In genomic region chr22:17945851-17946690, GRCh38 we compare ENCODE assay signal across 13 cellular contexts.
DNase-seq lines count a peak whose midpoint lies in the region; ATAC-seq, FAIRE-seq and TF ChIP-seq lines count a peak whose summit lies in the region.
"Had no signal": no experiment of that assay in that cellular context is flagged by ENCODE, and none has a peak within 500 bp of the region (broad histone marks: within the 10 kb centered on the region; RNA-seq: fewer than 3 reads in every experiment).

No MANE protein-coding gene starts in this region.

- no peaks in the 10 kb centered on the region for H3K27me3 Mint-ChIP-seq in nephron (ENCODE audit: low read depth)
- H3K27me3 Mint-ChIP-seq: stimulated activated naive CD8-positive, alpha-beta T cell treated with anti-CD3 and anti-CD28 coated beads, Interleukin-15, Interleukin-2, amounts not matched to agents 100 ng/mL and 50 ng/mL, for 24 hours had no signal

- in situ Hi-C loops in K562 (cut with MboI): no loop called here

- no peak for TF ChIP-seq EP300 in K562 (IDR thresholded peaks at IDR 0.05; ENCODE audit: low read length)

- H3K36me3 ChIP-seq in BLaER1 (no peaks in the 10 kb centered on the region), HUES64 (ENCODE audit: insufficient read depth, low read length) (no peaks in the 10 kb centered on the region), K562 (ENCODE audit: control insufficient read depth, insufficient read depth, low read length) (no peaks in the 10 kb centered on the region)
- no peaks in the 10 kb centered on the region for H3K36me3 ChIP-seq in effector memory CD4-positive, alpha-beta T cell (ENCODE audit: control insufficient read depth, insufficient read depth, low read length)

- no TSS peak for BruUV-seq in K562 (replicated peaks; lab: Mats Ljungman, UMichigan)

- H3K27ac ChIP-seq in BLaER1: peak overlapping the region; percentile 82
- H3K27ac ChIP-seq in HUES64 (ENCODE audit: low read depth, low read length): peak overlapping the region; percentile 1; the same call in 1 of the 2 replicates
- no peak overlapping the region for H3K27ac ChIP-seq in K562 (ENCODE audit: extremely low read depth, low read depth, low read length)
- no peak overlapping the region for H3K27ac ChIP-seq in effector memory CD4-positive, alpha-beta T cell (ENCODE audit: insufficient read depth, low read length, poor library complexity, severe bottlenecking)
- H3K27ac ChIP-seq: VCaP had no signal

- H3K4me2 ChIP-seq in BLaER1 (peak overlapping the region; percentile 98), K562 (ENCODE audit: insufficient read depth, low read length) (no peak overlapping the region)

- H3K27ac Mint-ChIP-seq in nephron: peak overlapping the region; percentile 12 to 75 (median 69)
- H3K27ac Mint-ChIP-seq: stimulated activated naive CD8-positive, alpha-beta T cell treated with anti-CD3 and anti-CD28 coated beads, Interleukin-15, Interleukin-2, amounts not matched to agents 100 ng/mL and 50 ng/mL, for 24 hours had no signal

- TF ChIP-seq RAD21 in K562 (CRISPR knock-in tag; conservative IDR thresholded peaks at IDR 0.05 in 1 of 2, IDR thresholded peaks at IDR 0.05 in 1 of 2): peak in 1 of 2 experiments; percentile 31; a peak in 2 of 4 replicates

- no peak for DNase-seq in K562 (ENCODE audit: extremely low read depth in 1 of 4, low spot score in 3 of 4)
- no peak for DNase-seq in NCI-H1105 (lab: John Stamatoyannopoulos, UW)
- DNase-seq in HCEC 1CT: no peak
- no peak for DNase-seq in effector memory CD4-positive, alpha-beta T cell
- DNase-seq: activated effector memory CD4-positive, alpha-beta T cell treated with Interleukin-2 at 50 U/mL for 16 hours; stimulated activated CD4-positive, alpha-beta T cell treated with anti-CD3 and anti-CD28 coated beads, Interleukin-15, amount 100 ng/mL, for 24 hours had no signal

- no peak for FAIRE-seq in K562 (lab: Jason Lieb, UNC)
- FAIRE-seq: RCC 7860 had no signal

- no peaks in the 10 kb centered on the region for H3K36me3 Mint-ChIP-seq in nephron (ENCODE audit: low read depth)

- peaks cover 91% of the 10 kb centered on the region for H3K4me1 Mint-ChIP-seq in nephron

- CTCF ChIA-PET in K562 (lab: Yijun Ruan, JAX; ENCODE audit: low intra/inter-chr PET ratio): no interaction called here

- POLR2A ChIA-PET in K562 (lab: Yijun Ruan, JAX): interaction anchor here (0.7 to 1.1 kb wide), 2 partner anchors 12 to 29 kb away, joined by 6 to 7 read pairs; no protein-coding TSS in a partner anchor

- no peaks in the 10 kb centered on the region for H3K27me3 ChIP-seq in BLaER1
- no peaks in the 10 kb centered on the region for H3K27me3 ChIP-seq in HUES64 (ENCODE audit: insufficient read depth, low read length)
- no peaks in the 10 kb centered on the region for H3K27me3 ChIP-seq in K562 (ENCODE audit: control insufficient read depth in 2 of 2, insufficient read depth in 2 of 2, low read length in 2 of 2)
- no peaks in the 10 kb centered on the region for H3K27me3 ChIP-seq in effector memory CD4-positive, alpha-beta T cell (replicated peaks; ENCODE audit: control insufficient read depth, insufficient read depth, low read length, poor library complexity, severe bottlenecking)

- no peaks in the 10 kb centered on the region for H3K9me3 Mint-ChIP-seq in nephron
- H3K9me3 Mint-ChIP-seq: stimulated activated naive CD8-positive, alpha-beta T cell treated with anti-CD3 and anti-CD28 coated beads, Interleukin-15, Interleukin-2, amounts not matched to agents 100 ng/mL and 50 ng/mL, for 24 hours had no signal

- TF ChIP-seq POLR2A in K562 (conservative IDR thresholded peaks at IDR 0.05): no peak

- no peak overlapping the region for H3K4me3 Mint-ChIP-seq in nephron
- H3K4me3 Mint-ChIP-seq: stimulated activated naive CD8-positive, alpha-beta T cell treated with anti-CD3 and anti-CD28 coated beads, Interleukin-15, Interleukin-2, amounts not matched to agents 100 ng/mL and 50 ng/mL, for 24 hours had no signal

- peak; percentile 54 for ATAC-seq in K562
- ATAC-seq in HG02885 (IDR thresholded peaks at IDR 0.05; ENCODE audit: poor library complexity, unreplicated experiment): no peak

- intact Hi-C loops in K562 (cut with micrococcal nuclease): no loop called here

- H3K9me1 ChIP-seq in K562 (ENCODE audit: control insufficient read depth, insufficient read depth, low read length): no peaks in the 10 kb centered on the region

- no peaks in the 10 kb centered on the region for H3K9me3 ChIP-seq in BLaER1
- no peaks in the 10 kb centered on the region for H3K9me3 ChIP-seq in HUES64 (ENCODE audit: insufficient read depth, low read depth, low read length)
- no peaks in the 10 kb centered on the region for H3K9me3 ChIP-seq in K562 (replicated peaks; ENCODE audit: control insufficient read depth, insufficient read depth, low read depth, low read length)
- no peaks in the 10 kb centered on the region for H3K9me3 ChIP-seq in effector memory CD4-positive, alpha-beta T cell (ENCODE audit: control insufficient read depth, low read length)

- H2AFZ ChIP-seq in K562 (ENCODE audit: low read depth, low read length): no peak overlapping the region

- TF ChIP-seq CTCF in K562 (IDR thresholded peaks at IDR 0.05 in 2 of 3, conservative IDR thresholded peaks at IDR 0.05 in 1 of 3; ENCODE audit: insufficient read depth in 2 of 3, low read depth in 1 of 3, low read length in 3 of 3) (peak; percentile 2 to 36 (median 32); a peak in 2 of 6 replicates), nephron (IDR thresholded peaks at IDR 0.05; ENCODE audit: unreplicated experiment in 3 of 3) (no peak)

- H3K4me1 ChIP-seq in BLaER1 (peaks cover 100% of the 10 kb centered on the region), HUES64 (ENCODE audit: insufficient read depth, low read length) (peaks cover 41% of the 10 kb centered on the region), K562 (replicated peaks in 1 of 2; ENCODE audit: control insufficient read depth in 2 of 2, insufficient read depth in 2 of 2, low read length in 2 of 2) (peaks cover 0 to 10% of the 10 kb centered on the region in 2 experiments; a peak in 4 of 5 replicates)
- H3K4me1 ChIP-seq in effector memory CD4-positive, alpha-beta T cell (ENCODE audit: control insufficient read depth, insufficient read depth, low read length, poor library complexity, severe bottlenecking): no peaks in the 10 kb centered on the region

- H3K4me3 ChIP-seq in BLaER1 (peak overlapping the region; percentile 55), HUES64 (ENCODE audit: low read length) (no peak overlapping the region), K562 (no peak overlapping the region)
- no peak overlapping the region for H3K4me3 ChIP-seq in effector memory CD4-positive, alpha-beta T cell (ENCODE audit: insufficient read depth, low read depth, low read length, poor library complexity, severe bottlenecking)

- H3K9ac ChIP-seq in BLaER1: peak overlapping the region; percentile 70
- H3K9ac ChIP-seq in HUES64 (ENCODE audit: low read depth, low read length): 0 out of 2 replicates have a peak overlapping the region, but pooled peaks have one; percentile 23
- H3K9ac ChIP-seq in K562 (ENCODE audit: insufficient read depth in 1 of 2, low read depth in 2 of 2, low read length in 2 of 2): no peak overlapping the region

- 88% methylated on average over 16 of the region's 16 CpGs for WGBS in HUES64
- WGBS in K562 (ENCODE audit: insufficient coverage, low coverage, missing lambda C conversion rate): 56% methylated on average over 16 of the region's 16 CpGs

- peaks cover 30% of the 10 kb centered on the region; the same call in 2 of the 3 replicates for H3K79me2 ChIP-seq in K562 (ENCODE audit: control insufficient read depth, insufficient read depth, low read length)

- H4K20me1 ChIP-seq in BLaER1 (peaks cover 100% of the 10 kb centered on the region), K562 (replicated peaks; ENCODE audit: control insufficient read depth, insufficient read depth, low read length) (peaks cover 62% of the 10 kb centered on the region)

TF ChIP-seq in K562, 482 proteins besides CTCF, POLR2A, EP300 and RAD21:
- 0 out of 2 replicates have a peak, but pooled peaks have one; percentile 20 for TF ChIP-seq JUND (IDR thresholded peaks at IDR 0.05; ENCODE audit: borderline replicate concordance, low read depth, low read length)
- no peak for TF ChIP-seq JUND (tag; IDR thresholded peaks at IDR 0.05; ENCODE audit: borderline replicate concordance, low read depth, low read length)
- no peak for TF ChIP-seq PTRF (tag; IDR thresholded peaks at IDR 0.05)

Comparison
In these comparisons a context has a peak if more than half of its experiments do, and no peak if none do; other contexts are left out.
1. H3K27ac ChIP-seq: peak in BLaER1 (single experiment) and HUES64 (single experiment); none in K562 (single experiment) and effector memory CD4-positive, alpha-beta T cell (single experiment).
2. H3K9ac ChIP-seq: peak in BLaER1 (single experiment) and HUES64 (single experiment); none in K562 (0 of 2).
3. CTCF ChIP-seq: peak in K562 (3 of 3); none in nephron (0 of 3).